Comparison of ENCODE assay signal across 8 cellular contexts in the genomic region with DNA sequence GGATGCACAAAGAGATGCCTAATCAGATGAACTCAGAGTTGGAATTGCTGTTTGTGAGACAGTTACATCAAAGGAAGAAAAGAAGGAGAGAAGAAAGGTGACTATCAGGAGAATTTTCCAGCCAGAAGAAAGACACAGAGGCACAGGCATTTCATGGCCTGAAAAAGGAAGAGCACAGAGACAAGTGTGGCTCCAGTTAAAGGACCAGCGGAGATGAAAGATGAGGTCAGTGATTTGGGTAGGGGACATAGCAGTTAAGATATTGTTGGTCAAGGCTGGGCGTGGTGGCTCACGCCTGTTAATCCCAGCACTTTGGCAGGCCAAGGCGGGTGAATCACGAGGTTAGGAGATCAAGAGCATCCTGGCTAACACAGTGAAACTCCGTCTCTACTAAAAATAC.
"Had no signal": no experiment of that assay in that cellular context is flagged by ENCODE, and none has a peak within 500 bp of the region (broad histone marks: within the 10 kb centered on the region; RNA-seq: fewer than 3 reads in every experiment).

No MANE protein-coding gene starts in this region.

- ATAC-seq: GM12878 had no signal

- DNase-seq: GDM1, GF-D8 had no signal

- H3K4me3 ChIP-seq: GM12878 had no signal

- FAIRE-seq: G401.6, GM12878, GM12891, GM12892, GM18507, GM19239 had no signal
